Comparison of ENCODE assay signal across 36 cellular contexts in genomic region chr5:110248921-110249320, GRCh38.
"Had no signal": no experiment of that assay in that cellular context is flagged by ENCODE, and none has a peak within 500 bp of the region (broad histone marks: within the 10 kb centered on the region; RNA-seq: fewer than 3 reads in every experiment).

No MANE protein-coding gene starts in this region.

- H3K36me3 ChIP-seq: MG63 had no signal

- H3K4me3 ChIP-seq: MG63 had no signal

- DNase-seq: Karpas-422, Kasumi-1, MG63, MM.1S, MV-4-11, NCI-H1048, NCI-H1092, NCI-H1092 treated with DMSO at 0.1 percent for 48 hours, NCI-H1105, NCI-H1105 treated with DMSO at 0.1 percent for 48 hours, NCI-H1417, NCI-H1417 treated with DMSO at 0.1 percent for 48 hours, NCI-H1436, NCI-H1436 treated with DMSO at 0.1 percent for 48 hours, NCI-H146, NCI-H1694, NCI-H1694 treated with DMSO at 0.1 percent for 48 hours, NCI-H187, NCI-H187 treated with DMSO at 0.1 percent for 48 hours, NCI-H1930, NCI-H2029, NCI-H2029 treated with DMSO at 0.1 percent for 48 hours, NCI-H2081, NCI-H2081 treated with DMSO at 0.1 percent for 48 hours, NCI-H2107, NCI-H2171, NCI-H2171 treated with DMSO at 0.1 percent for 48 hours, NCI-H2227 treated with DMSO at 0.1 percent for 48 hours, NCI-H226, NCI-H345, NCI-H446, NCI-H446 treated with DMSO at 0.1 percent for 48 hours, NCI-H510A, NCI-H510A treated with DMSO at 0.1 percent for 48 hours, NCI-H524, NCI-H524 treated with DMSO at 0.1 percent for 48 hours had no signal
